ENCODE assay signal across 9 cellular contexts in genomic region chr5:135488727-135489465, GRCh38. TPM values are rescaled to one million over a fixed set of nuclear protein-coding genes. Genes with fewer than 3 reads are reported as not detected.
A peak's percentile ranks its signal among the peaks of the same experiment; 100 is the strongest.
DNase-seq lines count a peak whose midpoint lies in the region; ATAC-seq, FAIRE-seq and TF ChIP-seq lines count a peak whose summit lies in the region.
"Had no signal": no experiment of that assay in that cellular context is flagged by ENCODE, and none has a peak within 500 bp of the region (broad histone marks: within the 10 kb centered on the region; RNA-seq: fewer than 3 reads in every experiment).

No MANE protein-coding gene starts in this region.

- TF ChIP-seq CTCF in fibroblast of villous mesenchyme (IDR thresholded peaks at IDR 0.05; ENCODE audit: insufficient read depth, low read depth, low read length), result no peak

- peak overlapping the region; percentile 42 for H3K4me3 ChIP-seq in fibroblast of villous mesenchyme (ENCODE audit: low read depth, low read length)

- ATAC-seq in Right ventricle myocardium superior (ENCODE audit: poor library complexity) (peak; percentile 26), Right ventricle myocardium inferior (no peak), HG02973 (IDR thresholded peaks at IDR 0.05; ENCODE audit: unreplicated experiment) (no peak)

- FAIRE-seq in RCC 7860 (lab: Jason Lieb, UNC), result no peak

- intact Hi-C loops in Right ventricle myocardium superior (cut with DNase I), result no loop called here
- intact Hi-C loops in Right ventricle myocardium inferior (cut with DNase I), result no loop called here
- intact Hi-C loops in posterior cingulate gyrus (cut with DNase I), result no loop called here

- DNase-seq in Right ventricle myocardium superior, result no peak
- no peak for DNase-seq in Right ventricle myocardium inferior (ENCODE audit: missing footprints)
- DNase-seq in RCC 7860 (ENCODE audit: low spot score), result peak; percentile 21
- DNase-seq in fibroblast of villous mesenchyme (ENCODE audit: low read depth), result peak; percentile 16
- peak in 9 of 10 donors; percentile 29 to 91 (median 49) for DNase-seq in posterior cingulate gyrus
- no peak for DNase-seq in effector CD4-positive, alpha-beta T cell
- no peak for DNase-seq in NOMO-1 treated with dmso at 0.1 percent for 144 hours (lab: John Stamatoyannopoulos, UW; ENCODE audit: unreplicated experiment)
- DNase-seq: CD4-positive, CD25-positive, alpha-beta regulatory T cell had no signal

RNA-seq across cellular contexts. Expression of gene TIFAB, which starts 36.7 kb away (rescaled TPM):
- not detected for total RNA-seq in Right ventricle myocardium superior
- not detected for total RNA-seq in Right ventricle myocardium inferior
- not detected in 2 replicates for total RNA-seq in fibroblast of villous mesenchyme
- total RNA-seq: CD4-positive, CD25-positive, alpha-beta regulatory T cell had no signal

RNA-seq across cellular contexts. Expression of gene DCANP1, which starts 41.7 kb away (rescaled TPM):
- total RNA-seq in Right ventricle myocardium superior (not detected), Right ventricle myocardium inferior (not detected), fibroblast of villous mesenchyme (not detected in 2 replicates)
- total RNA-seq: CD4-positive, CD25-positive, alpha-beta regulatory T cell had no signal

RNA-seq across cellular contexts. Expression of gene NEUROG1, which starts 46.9 kb away (rescaled TPM):
- total RNA-seq in Right ventricle myocardium superior, result not detected
- total RNA-seq in Right ventricle myocardium inferior, result not detected
- not detected in 2 replicates for total RNA-seq in fibroblast of villous mesenchyme
- total RNA-seq: CD4-positive, CD25-positive, alpha-beta regulatory T cell had no signal

Comparison
In these comparisons a context has a peak if more than half of its experiments do, and no peak if none do; other contexts are left out.
1. DNase-seq: peak in RCC 7860 (single experiment), fibroblast of villous mesenchyme (single experiment) and posterior cingulate gyrus (9 of 10); none in Right ventricle myocardium superior (single experiment), Right ventricle myocardium inferior (single experiment), effector CD4-positive, alpha-beta T cell (single experiment) and NOMO-1 treated with dmso at 0.1 percent for 144 hours (single experiment).